1 cellular context compared by ENCODE assay signal in genomic region chr10:100291356-100291755, GRCh38.
TF ChIP-seq lines count a peak whose summit lies in the region.

No MANE protein-coding gene starts in this region.

TF ChIP-seq in K562, 482 proteins besides CTCF, POLR2A, EP300 and RAD21:
- TF ChIP-seq ZNF212 (CRISPR knock-in tag; IDR thresholded peaks at IDR 0.05) (no peak), ATF3 (IDR thresholded peaks at IDR 0.05) (peak; percentile 24; the same call in 1 of the 2 replicates), ATF3 (CRISPR knock-in tag; conservative IDR thresholded peaks at IDR 0.05) (no peak), NONO (IDR thresholded peaks at IDR 0.05; ENCODE audit: low read depth in 2 of 2, low read length in 1 of 2) (no peak), MCM2 (IDR thresholded peaks at IDR 0.05; ENCODE audit: low read depth) (no peak), ARID2 (IDR thresholded peaks at IDR 0.05) (no peak), KAT2B (IDR thresholded peaks at IDR 0.05; ENCODE audit: low read depth, low read length) (no peak), CCNT2 (IDR thresholded peaks at IDR 0.05; ENCODE audit: borderline replicate concordance, extremely low read depth, insufficient read length, low read depth, low read length) (no peak), HDAC1 (IDR thresholded peaks at IDR 0.05) (no peak), CEBPG (CRISPR knock-in tag; IDR thresholded peaks at IDR 0.05) (no peak), CEBPG (tag; conservative IDR thresholded peaks at IDR 0.05 in 1 of 2, IDR thresholded peaks at IDR 0.05 in 1 of 2) (peak in 1 of 2 experiments; percentile 64; a peak in 2 of 4 replicates), ZNF512 (tag; IDR thresholded peaks at IDR 0.05) (no peak), POLR2H (tag; IDR thresholded peaks at IDR 0.05; ENCODE audit: low read depth) (no peak)
